ENCODE assay signal across 8 cellular contexts in genomic region chr17:31560836-31561235, GRCh38.
DNase-seq lines count a peak whose midpoint lies in the region; ATAC-seq and TF ChIP-seq lines count a peak whose summit lies in the region.

No MANE protein-coding gene starts in this region.

- H3K4me1 ChIP-seq in heart left ventricle (peaks cover 0 to 60% (median 43%) of the 10 kb centered on the region in 12 donors), rectal smooth muscle tissue (ENCODE audit: control insufficient read depth, insufficient read depth, low read length) (peaks cover 31% of the 10 kb centered on the region), spleen (peaks cover 5 to 65% (median 52%) of the 10 kb centered on the region in 6 donors)

- WGBS in heart left ventricle, 4 donors = 35 to 55% (median 42%) methylated on average over 6 of the region's 6 CpGs
- 66 to 77% (median 75%) methylated on average over 5 to 6 of the region's 6 CpGs for WGBS in spleen, 5 donors

- DNase-seq in ELF-1 (ENCODE audit: low read depth, low spot score) (peak; percentile 55), heart left ventricle (no peak), hippocampal formation (lab: John Stamatoyannopoulos, UW) (no peak), NCI-H1417 (lab: John Stamatoyannopoulos, UW) (no peak), spleen (no peak)

- H3K27me3 ChIP-seq in heart left ventricle (no peaks in the 10 kb centered on the region), rectal smooth muscle tissue (ENCODE audit: control insufficient read depth, insufficient read depth, low read length) (no peaks in the 10 kb centered on the region), spleen (replicated peaks in 1 of 7) (peaks cover 0 to 13% (median 0%) of the 10 kb centered on the region in 7 donors)

- H3K9me3 ChIP-seq in heart left ventricle (no peaks in the 10 kb centered on the region), spleen (no peaks in the 10 kb centered on the region)

- intact Hi-C loops in heart left ventricle (cut with DNase I) = loop anchor here in 4 of 10 donors (1.0 to 10.0 kb wide), 4 partner anchors 36 to 281 kb away; no protein-coding TSS in a partner anchor
- intact Hi-C loops in spleen (cut with DNase I; ENCODE audit: low total_unique reads) = no loop called here

- no peak for TF ChIP-seq CTCF in WI38 (IDR thresholded peaks at IDR 0.05; ENCODE audit: low read depth, low read length)
- no peak for TF ChIP-seq CTCF in heart left ventricle (IDR thresholded peaks at IDR 0.05)
- TF ChIP-seq CTCF in spleen (IDR thresholded peaks at IDR 0.05 in 8 of 11, conservative IDR thresholded peaks at IDR 0.05 in 3 of 11) = no peak

- no peak for TF ChIP-seq POLR2A in heart left ventricle (IDR thresholded peaks at IDR 0.05)
- TF ChIP-seq POLR2A in spleen (IDR thresholded peaks at IDR 0.05) = no peak

- H3K27ac ChIP-seq in heart left ventricle (peak overlapping the region in 11 of 12 donors; percentile 37 to 96 (median 92)), rectal smooth muscle tissue (ENCODE audit: low read depth, low read length) (peak overlapping the region; percentile 81), spleen (peak overlapping the region in 2 of 8 donors; percentile 12 to 30)

- peak overlapping the region; percentile 68 for H3K4me3 ChIP-seq in WI38 (ENCODE audit: low read depth, low read length)
- H3K4me3 ChIP-seq in heart left ventricle = peak overlapping the region in 11 of 12 donors; percentile 51 to 79 (median 65)
- H3K4me3 ChIP-seq in rectal smooth muscle tissue (ENCODE audit: low read length) = peak overlapping the region; percentile 61
- peak overlapping the region in 1 of 8 donors; percentile 76 for H3K4me3 ChIP-seq in spleen

- no peak overlapping the region for H3K9ac ChIP-seq in rectal smooth muscle tissue (ENCODE audit: low read length)

- no peak for ATAC-seq in heart left ventricle
- ATAC-seq in HG02973 (IDR thresholded peaks at IDR 0.05; ENCODE audit: unreplicated experiment) = no peak

- H3K36me3 ChIP-seq in heart left ventricle = peaks cover 0 to 6% (median 0%) of the 10 kb centered on the region in 9 donors
- no peaks in the 10 kb centered on the region for H3K36me3 ChIP-seq in rectal smooth muscle tissue (ENCODE audit: control insufficient read depth, insufficient read depth, low read length)
- no peaks in the 10 kb centered on the region for H3K36me3 ChIP-seq in spleen
